9 cellular contexts compared by ENCODE assay signal in genomic region chr2:85994421-85994777, GRCh38.
DNase-seq lines count a peak whose midpoint lies in the region; ATAC-seq lines count a peak whose summit lies in the region.
"Had no signal": no experiment of that assay in that cellular context is flagged by ENCODE, and none has a peak within 500 bp of the region (broad histone marks: within the 10 kb centered on the region; RNA-seq: fewer than 3 reads in every experiment).

No MANE protein-coding gene starts in this region.

- H3K9me3 Mint-ChIP-seq in activated naive CD8-positive, alpha-beta T cell treated with anti-CD3 and anti-CD28 coated beads for 36 hours: no peaks in the 10 kb centered on the region

- peak overlapping the region; percentile 68 for H3K27ac Mint-ChIP-seq in activated naive CD8-positive, alpha-beta T cell treated with anti-CD3 and anti-CD28 coated beads for 36 hours

- peak; percentile 10 for ATAC-seq in HG03045 (IDR thresholded peaks at IDR 0.05; ENCODE audit: unreplicated experiment)

- no peak overlapping the region for H3K4me3 Mint-ChIP-seq in activated naive CD8-positive, alpha-beta T cell treated with anti-CD3 and anti-CD28 coated beads for 36 hours

- DNase-seq in activated CD8-positive, alpha-beta memory T cell treated with anti-CD3 and anti-CD28 coated beads for 24 hours: peak; percentile 62
- DNase-seq in activated CD8-positive, alpha-beta memory T cell treated with anti-CD3 and anti-CD28 coated beads, Interleukin-2, amount 50 U/mL, for 4 hours: no peak
- no peak for DNase-seq in activated naive CD8-positive, alpha-beta T cell treated with anti-CD3 and anti-CD28 coated beads for 36 hours
- DNase-seq in substantia nigra (lab: John Stamatoyannopoulos, UW) (no peak), NCI-H748 treated with DMSO at 0.1 percent for 48 hours (lab: John Stamatoyannopoulos, UW) (no peak), NCI-H2029 treated with DMSO at 0.1 percent for 48 hours (lab: John Stamatoyannopoulos, UW) (no peak)
- no peak for DNase-seq in activated naive CD4-positive, alpha-beta T cell treated with Interleukin-2 at 50 U/mL for 16 hours
- DNase-seq: NCI-H1048 had no signal

- peak overlapping the region; percentile 24 for H3K27ac ChIP-seq in substantia nigra (ENCODE audit: low read depth, low read length, poor library complexity, severe bottlenecking)

- no peaks in the 10 kb centered on the region for H3K27me3 Mint-ChIP-seq in activated naive CD8-positive, alpha-beta T cell treated with anti-CD3 and anti-CD28 coated beads for 36 hours

- H3K36me3 Mint-ChIP-seq in activated naive CD8-positive, alpha-beta T cell treated with anti-CD3 and anti-CD28 coated beads for 36 hours: no peaks in the 10 kb centered on the region

- H3K4me1 Mint-ChIP-seq in activated naive CD8-positive, alpha-beta T cell treated with anti-CD3 and anti-CD28 coated beads for 36 hours: peaks cover 47% of the 10 kb centered on the region
